In the genomic region with DNA sequence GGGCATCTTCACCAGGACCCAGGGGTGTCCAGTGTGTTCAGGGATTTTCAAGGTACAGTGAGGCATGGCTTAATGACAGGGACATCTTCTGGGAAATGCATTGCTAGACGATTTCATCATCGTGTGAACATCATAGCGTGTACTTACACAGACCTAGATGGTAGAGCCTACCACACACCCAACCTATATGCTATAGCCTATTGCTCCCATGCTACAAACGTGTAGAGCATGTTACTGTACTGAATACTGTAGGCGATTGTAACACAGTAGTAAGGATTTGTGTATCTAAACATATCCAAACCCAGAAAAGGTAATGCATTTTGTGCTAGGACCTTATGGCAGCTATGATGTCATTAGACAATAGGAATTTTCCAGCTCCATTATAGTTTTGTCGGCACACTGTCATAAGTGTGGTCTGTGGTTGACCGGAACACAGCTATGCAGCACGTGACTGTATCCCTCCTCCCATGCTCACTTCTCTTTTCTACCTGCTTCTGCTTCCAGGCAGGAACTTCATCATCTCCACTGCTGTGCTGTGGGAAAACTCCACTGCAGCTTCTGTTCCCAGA, we compare ENCODE assay signal across 18 cellular contexts.
"Had no signal": no experiment of that assay in that cellular context is flagged by ENCODE, and none has a peak within 500 bp of the region (broad histone marks: within the 10 kb centered on the region; RNA-seq: fewer than 3 reads in every experiment).

No MANE protein-coding gene starts in this region.

- H3K27ac Mint-ChIP-seq: activated CD4-positive, alpha-beta T cell treated with anti-CD3 and anti-CD28 coated beads, Interleukin-2, amount 10 ng/mL, durations not matched to agents 7 days and 5 days; immature natural killer cell; naive thymus-derived CD4-positive, alpha-beta T cell; T-helper 1 cell treated with Interleukin-12 subunit alpha and Interleukin-12 subunit beta and Interleukin-4 antibody, amounts not matched to agents 30 μg/mL and 1 μg/mL, for 36 hours had no signal

- H3K4me1 Mint-ChIP-seq: activated CD4-positive, alpha-beta T cell treated with anti-CD3 and anti-CD28 coated beads, Interleukin-2, amount 10 ng/mL, durations not matched to agents 7 days and 5 days; central memory CD8-positive, alpha-beta T cell; immature natural killer cell had no signal

- H3K4me3 ChIP-seq: colonic mucosa, gastrocnemius medialis, heart left ventricle had no signal

- H3K36me3 ChIP-seq: colonic mucosa, gastrocnemius medialis, heart left ventricle had no signal

- H3K36me3 Mint-ChIP-seq: immature natural killer cell; naive thymus-derived CD4-positive, alpha-beta T cell had no signal

- H3K27me3 ChIP-seq: colonic mucosa, gastrocnemius medialis had no signal

- H3K4me3 Mint-ChIP-seq: activated CD4-positive, alpha-beta T cell treated with anti-CD3 and anti-CD28 coated beads, Interleukin-2, amount 10 ng/mL, durations not matched to agents 7 days and 5 days; central memory CD8-positive, alpha-beta T cell; immature natural killer cell; naive thymus-derived CD4-positive, alpha-beta T cell; T-helper 1 cell treated with Interleukin-12 subunit alpha and Interleukin-12 subunit beta and Interleukin-4 antibody, amounts not matched to agents 30 μg/mL and 1 μg/mL, for 36 hours had no signal

- H3K9me3 ChIP-seq: colonic mucosa, gastrocnemius medialis, heart left ventricle had no signal

- H3K9me3 Mint-ChIP-seq: activated CD4-positive, alpha-beta T cell treated with anti-CD3 and anti-CD28 coated beads, Interleukin-2, amount 10 ng/mL, durations not matched to agents 7 days and 5 days; central memory CD8-positive, alpha-beta T cell; T-helper 1 cell treated with Interleukin-12 subunit alpha and Interleukin-12 subunit beta and Interleukin-4 antibody, amounts not matched to agents 30 μg/mL and 1 μg/mL, for 36 hours had no signal

- H3K4me1 ChIP-seq: colonic mucosa, gastrocnemius medialis had no signal

- ATAC-seq: activated CD4-positive, CD25-positive, alpha-beta regulatory T cell treated with anti-CD3 and anti-CD28 coated beads, Interleukin-2, amount 50 U/mL, for 24 hours; gastrocnemius medialis; naive thymus-derived CD4-positive, alpha-beta T cell had no signal

- DNase-seq: activated CD4-positive, alpha-beta T cell treated with anti-CD3 and anti-CD28 coated beads, Interleukin-2, amount 10 ng/mL, durations not matched to agents 7 days and 5 days; activated CD8-positive, alpha-beta memory T cell treated with anti-CD3 and anti-CD28 coated beads, Interleukin-2, amount 50 U/mL, for 4 hours; activated effector memory CD4-positive, alpha-beta T cell treated with Interleukin-2 at 50 U/mL for 16 hours; activated naive CD4-positive, alpha-beta T cell treated with anti-CD3 and anti-CD28 coated beads, Interleukin-2, amount 50 U/mL, for 16 hours; activated T-cell treated with anti-CD3 and anti-CD28 coated beads, Interleukin-2, amount 50 U/mL, for 48 hours; aorta; colonic mucosa; gastrocnemius medialis; heart left ventricle; immature natural killer cell; mesendoderm; naive thymus-derived CD4-positive, alpha-beta T cell; stimulated activated CD4-positive, alpha-beta T cell treated with anti-CD3 and anti-CD28 coated beads, Interleukin-1b, Interleukin-23, amount 100 ng/mL, for 48 hours; stimulated activated CD8-positive, alpha-beta memory T cell treated with anti-CD3 and anti-CD28 coated beads, Interleukin-4, amount 100 ng/mL, for 48 hours; stimulated activated naive CD4-positive, alpha-beta T cell had no signal

- H3K27ac ChIP-seq: colonic mucosa, gastrocnemius medialis, heart left ventricle had no signal
